ENCODE assay signal across 8 cellular contexts in genomic region chr9:87497604-87498045, GRCh38. TPM values are rescaled to one million over a fixed set of nuclear protein-coding genes. Genes with fewer than 3 reads are reported as not detected.
A peak's percentile ranks its signal among the peaks of the same experiment; 100 is the strongest.
DNase-seq lines count a peak whose midpoint lies in the region; ATAC-seq and TF ChIP-seq lines count a peak whose summit lies in the region.

DAPK1 (plus strand) TSS chr9:87497867; CDS start chr9:87499078, 1,211 bp downstream.

- H3K4me3 ChIP-seq in Peyer's patch (peak within 1 kb of the TSS; percentile 39 to 82 (median 64)), liver (ENCODE audit: low read depth in 1 of 3, low read length in 3 of 3) (peak within 1 kb of the TSS; percentile 73 to 93 (median 89)), subcutaneous abdominal adipose tissue (ENCODE audit: low read depth in 1 of 5, low read length in 5 of 5) (peak within 1 kb of the TSS; percentile 77 to 88 (median 86))

- peak; percentile 34 to 57 for TF ChIP-seq POLR2A in Peyer's patch (IDR thresholded peaks at IDR 0.05)

- H3K27me3 ChIP-seq in Peyer's patch = no peaks in the 10 kb centered on the region
- H3K27me3 ChIP-seq in liver (ENCODE audit: control insufficient read depth in 4 of 4, insufficient read depth in 4 of 4, low read length in 3 of 4) = no peaks in the 10 kb centered on the region
- H3K27me3 ChIP-seq in subcutaneous abdominal adipose tissue (ENCODE audit: control insufficient read depth in 5 of 5, insufficient read depth in 4 of 5, low read length in 5 of 5) = peaks cover 0 to 2% (median 0%) of the 10 kb centered on the region in 5 donors

- peak; percentile 41 for ATAC-seq in HG02973 (IDR thresholded peaks at IDR 0.05; ENCODE audit: unreplicated experiment)

- H3K9me3 ChIP-seq in Peyer's patch (no peaks in the 10 kb centered on the region), liver (ENCODE audit: control insufficient read depth in 4 of 4, low read length in 3 of 4) (no peaks in the 10 kb centered on the region), subcutaneous abdominal adipose tissue (ENCODE audit: control insufficient read depth in 5 of 5, low read length in 5 of 5) (no peaks in the 10 kb centered on the region)

- TF ChIP-seq RAD21 in liver (IDR thresholded peaks at IDR 0.05) = peak; percentile 40 to 64

- peak in 2 of 3 donors; percentile 79 to 89 for DNase-seq in Peyer's patch
- peak; percentile 86 for DNase-seq in dermis blood vessel endothelial cell
- DNase-seq in COR-L47 (lab: John Stamatoyannopoulos, UW) = no peak

- H3K36me3 ChIP-seq in Peyer's patch = no peaks in the 10 kb centered on the region
- no peaks in the 10 kb centered on the region for H3K36me3 ChIP-seq in liver (ENCODE audit: control insufficient read depth in 4 of 4, insufficient read depth in 3 of 4, low read depth in 1 of 4, low read length in 3 of 4)
- no peaks in the 10 kb centered on the region for H3K36me3 ChIP-seq in subcutaneous abdominal adipose tissue (ENCODE audit: control insufficient read depth in 5 of 5, insufficient read depth in 5 of 5, low read length in 5 of 5)

- H3K4me1 ChIP-seq in Peyer's patch (peaks cover 0 to 9% (median 0%) of the 10 kb centered on the region in 4 donors), liver (ENCODE audit: control insufficient read depth in 4 of 4, insufficient read depth in 4 of 4, low read length in 3 of 4) (peaks cover 0 to 38% (median 33%) of the 10 kb centered on the region in 4 donors), subcutaneous abdominal adipose tissue (ENCODE audit: control insufficient read depth in 5 of 5, insufficient read depth in 5 of 5, low read length in 5 of 5) (peaks cover 5 to 43% (median 37%) of the 10 kb centered on the region in 5 donors)

- TF ChIP-seq CTCF in 22Rv1 (IDR thresholded peaks at IDR 0.05) (peak; percentile 28; the same call in 1 of the 2 replicates), GM12873 (IDR thresholded peaks at IDR 0.05; ENCODE audit: insufficient read depth, low read depth, low read length, missing control alignments) (peak; percentile 32), Peyer's patch (IDR thresholded peaks at IDR 0.05) (peak in 3 of 6 experiments; percentile 35 to 49 (median 37)), liver (IDR thresholded peaks at IDR 0.05; ENCODE audit: low read depth, low read length, missing input control) (no peak)

- under 1% methylated on average over 55 of the region's 55 CpGs for WGBS in liver

- H3K27ac ChIP-seq in 22Rv1 (no peak within 1 kb of the TSS), Peyer's patch (peak within 1 kb of the TSS; percentile 65 to 78 (median 75)), liver (ENCODE audit: low read depth in 1 of 2, low read length in 2 of 2) (peak within 1 kb of the TSS; percentile 83 to 95), subcutaneous abdominal adipose tissue (ENCODE audit: low read depth, low read length) (peak within 1 kb of the TSS; percentile 46)

- H3K9ac ChIP-seq in liver (ENCODE audit: low read depth in 1 of 2, low read length in 2 of 2) = peak within 1 kb of the TSS; percentile 48 to 95
- peak within 1 kb of the TSS in 4 of 5 donors; percentile 68 to 84 (median 80) for H3K9ac ChIP-seq in subcutaneous abdominal adipose tissue (ENCODE audit: low read length in 5 of 5)

TF ChIP-seq in liver, 16 proteins besides CTCF, POLR2A, EP300 and RAD21:
- TF ChIP-seq YY1 (IDR thresholded peaks at IDR 0.05) (no peak), EGR1 (IDR thresholded peaks at IDR 0.05; ENCODE audit: low read depth in 2 of 2) (peak; percentile 69 to 78), REST (IDR thresholded peaks at IDR 0.05) (no peak), HNF4A (conservative IDR thresholded peaks at IDR 0.05) (no peak), FOXA1 (IDR thresholded peaks at IDR 0.05) (no peak), SP1 (IDR thresholded peaks at IDR 0.05) (no peak), NR2F2 (IDR thresholded peaks at IDR 0.05) (no peak), FOXA2 (IDR thresholded peaks at IDR 0.05) (no peak), RXRA (IDR thresholded peaks at IDR 0.05) (peak in 1 of 2 donors; percentile 5), ATF3 (IDR thresholded peaks at IDR 0.05) (no peak), TAF1 (conservative IDR thresholded peaks at IDR 0.05) (no peak), ZBTB33 (IDR thresholded peaks at IDR 0.05) (no peak), HNF4G (IDR thresholded peaks at IDR 0.05) (no peak), MAX (IDR thresholded peaks at IDR 0.05) (no peak), GABPA (IDR thresholded peaks at IDR 0.05 in 1 of 2, conservative IDR thresholded peaks at IDR 0.05 in 1 of 2) (no peak)
TF ChIP-seq in liver: peak in this region for 2.

RNA-seq across cellular contexts. Expression of gene DAPK1, which starts in this region (rescaled TPM):
- total RNA-seq in Peyer's patch = 10 to 100 TPM; 45.4 to 96.4 (median 77.2) TPM
- 51.6 and 55.0 TPM in 2 replicates for total RNA-seq in dermis blood vessel endothelial cell
- 10 to 100 TPM; 25.4 to 40.8 TPM for total RNA-seq in liver
- polyA plus RNA-seq in liver = 10 to 100 TPM; 14.0 to 18.2 TPM
